In the genomic region with DNA sequence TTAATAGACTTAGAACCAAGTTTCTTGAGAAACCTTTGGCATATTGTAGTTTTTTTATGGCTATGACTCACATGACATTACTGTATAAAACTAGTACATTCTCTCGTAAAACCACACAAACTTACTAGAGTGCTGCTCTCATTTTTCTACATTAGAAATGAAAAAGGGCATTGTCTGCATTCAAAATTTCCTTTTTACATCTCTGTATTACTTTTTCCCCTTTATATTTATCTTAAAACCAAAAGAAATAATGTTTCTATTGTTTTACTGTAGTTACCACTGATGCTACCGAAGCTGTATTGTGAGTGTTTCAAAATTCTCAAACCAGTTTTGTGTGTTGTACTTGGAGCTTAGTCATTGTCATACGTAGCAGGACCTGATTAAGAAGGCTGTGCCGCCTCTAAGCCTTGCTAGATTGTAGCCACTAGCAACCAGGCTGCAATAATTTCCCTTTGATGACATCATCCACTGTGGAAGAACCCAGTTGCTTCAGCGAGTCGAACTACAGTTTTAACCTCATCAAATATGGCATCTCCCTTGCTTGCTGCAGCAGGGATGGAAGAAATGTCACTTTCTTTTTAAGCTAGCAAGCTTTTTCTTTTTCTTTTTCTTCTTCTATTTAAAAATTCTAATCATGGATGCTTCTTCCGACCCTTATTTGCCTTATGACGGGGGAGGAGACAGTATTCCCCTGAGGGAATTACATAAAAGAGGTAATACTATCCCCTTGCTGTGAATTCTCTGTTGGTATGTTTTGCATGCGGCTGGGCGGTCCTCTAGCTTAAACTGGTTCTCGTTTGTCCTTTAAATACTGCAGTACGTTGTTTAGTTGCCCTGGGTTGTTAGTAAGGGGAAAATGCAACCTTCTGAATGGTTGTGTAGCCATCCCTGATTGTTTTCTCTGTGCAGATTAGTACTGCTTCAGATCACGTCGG, we compare ENCODE assay signal across 8 cellular contexts. TPM values are rescaled to one million over a fixed set of nuclear protein-coding genes. Genes with fewer than 3 reads are reported as not detected.
A peak's percentile ranks its signal among the peaks of the same experiment; 100 is the strongest.
DNase-seq lines count a peak whose midpoint lies in the region; ATAC-seq, FAIRE-seq and TF ChIP-seq lines count a peak whose summit lies in the region.

No MANE protein-coding gene starts in this region.

- H3K27ac Mint-ChIP-seq in IgD-negative memory B cell, result peak overlapping the region; percentile 86 to 97 (median 92)
- H3K27ac Mint-ChIP-seq in nephron, result peak overlapping the region; percentile 84 to 98 (median 97)
- peak overlapping the region; percentile 84 for H3K27ac Mint-ChIP-seq in stimulated activated naive CD8-positive, alpha-beta T cell treated with anti-CD3 and anti-CD28 coated beads, Interleukin-15, Interleukin-2, amounts not matched to agents 100 ng/mL and 50 ng/mL, for 24 hours

- no peak for TF ChIP-seq CTCF in nephron (IDR thresholded peaks at IDR 0.05; ENCODE audit: unreplicated experiment in 3 of 3)

- peak; percentile 94 for FAIRE-seq in RCC 7860 (lab: Jason Lieb, UNC)

- peaks cover 2% of the 10 kb centered on the region for H3K36me3 Mint-ChIP-seq in IgD-negative memory B cell
- H3K36me3 Mint-ChIP-seq in nephron (ENCODE audit: low read depth), result no peaks in the 10 kb centered on the region
- H3K36me3 Mint-ChIP-seq in stimulated activated naive CD8-positive, alpha-beta T cell treated with anti-CD3 and anti-CD28 coated beads, Interleukin-15, Interleukin-2, amounts not matched to agents 100 ng/mL and 50 ng/mL, for 24 hours (ENCODE audit: low read depth), result peaks cover 18% of the 10 kb centered on the region

- H3K9me3 Mint-ChIP-seq in IgD-negative memory B cell (no peaks in the 10 kb centered on the region), nephron (no peaks in the 10 kb centered on the region)
- H3K9me3 Mint-ChIP-seq in stimulated activated naive CD8-positive, alpha-beta T cell treated with anti-CD3 and anti-CD28 coated beads, Interleukin-15, Interleukin-2, amounts not matched to agents 100 ng/mL and 50 ng/mL, for 24 hours, result no peaks in the 10 kb centered on the region

- no peaks in the 10 kb centered on the region for H3K27me3 Mint-ChIP-seq in IgD-negative memory B cell
- H3K27me3 Mint-ChIP-seq in nephron (ENCODE audit: low read depth), result no peaks in the 10 kb centered on the region
- H3K27me3 Mint-ChIP-seq in stimulated activated naive CD8-positive, alpha-beta T cell treated with anti-CD3 and anti-CD28 coated beads, Interleukin-15, Interleukin-2, amounts not matched to agents 100 ng/mL and 50 ng/mL, for 24 hours, result no peaks in the 10 kb centered on the region

- H3K4me3 Mint-ChIP-seq in IgD-negative memory B cell (peak overlapping the region; percentile 87 to 94 (median 90)), nephron (peak overlapping the region; percentile 80 to 86 (median 85))
- H3K4me3 Mint-ChIP-seq in stimulated activated naive CD8-positive, alpha-beta T cell treated with anti-CD3 and anti-CD28 coated beads, Interleukin-15, Interleukin-2, amounts not matched to agents 100 ng/mL and 50 ng/mL, for 24 hours, result peak overlapping the region; percentile 91

- peak; percentile 97 for ATAC-seq in GM21619 (IDR thresholded peaks at IDR 0.05; ENCODE audit: unreplicated experiment)

- H3K4me1 Mint-ChIP-seq in IgD-negative memory B cell (peaks cover 11 to 15% (median 12%) of the 10 kb centered on the region in 3 donors), nephron (peaks cover 21% of the 10 kb centered on the region)
- peaks cover 40% of the 10 kb centered on the region for H3K4me1 Mint-ChIP-seq in stimulated activated naive CD8-positive, alpha-beta T cell treated with anti-CD3 and anti-CD28 coated beads, Interleukin-15, Interleukin-2, amounts not matched to agents 100 ng/mL and 50 ng/mL, for 24 hours (ENCODE audit: low read depth)

- DNase-seq in DMS114 treated with DMSO at 0.1 percent for 48 hours (lab: John Stamatoyannopoulos, UW; ENCODE audit: unreplicated experiment) (peak; percentile 13), RCC 7860 (ENCODE audit: low spot score) (peak; percentile 92), fibroblast of the conjunctiva (ENCODE audit: low read depth) (peak; percentile 99)
- DNase-seq in activated effector memory CD4-positive, alpha-beta T cell treated with Interleukin-2 at 50 U/mL for 16 hours, result peak; percentile 31

RNA-seq across cellular contexts. Expression of a gene that starts 39.6 kb away (rescaled TPM):
- polyA plus RNA-seq in IgD-negative memory B cell, result 8.1 TPM

RNA-seq across cellular contexts. Expression of a gene that starts 47.6 kb away (rescaled TPM):
- 8.2 TPM for polyA plus RNA-seq in IgD-negative memory B cell

Comparison
In these comparisons a context has a peak if more than half of its experiments do, and no peak if none do; other contexts are left out.
1. Peak in every context shown above with its lines: DNase-seq and ATAC-seq.
2. DNase-seq: peak in every context shown above with its lines; median percentile 99 in fibroblast of the conjunctiva; 92 in RCC 7860; 31 in activated effector memory CD4-positive, alpha-beta T cell treated with Interleukin-2 at 50 U/mL for 16 hours; 13 in DMS114 treated with DMSO at 0.1 percent for 48 hours.